Comparison of ENCODE assay signal across 17 cellular contexts in genomic region chr7:90910136-90910535, GRCh38.
A peak's percentile ranks its signal among the peaks of the same experiment; 100 is the strongest.
DNase-seq lines count a peak whose midpoint lies in the region; TF ChIP-seq lines count a peak whose summit lies in the region.
"Had no signal": no experiment of that assay in that cellular context is flagged by ENCODE, and none has a peak within 500 bp of the region (broad histone marks: within the 10 kb centered on the region; RNA-seq: fewer than 3 reads in every experiment).

No MANE protein-coding gene starts in this region.

- H3K27me3 ChIP-seq in tibial nerve: no peaks in the 10 kb centered on the region

- H3K9me3 ChIP-seq in tibial nerve: no peaks in the 10 kb centered on the region
- H3K9me3 ChIP-seq: Caco-2 had no signal

- TF ChIP-seq CTCF in RWPE1 (conservative IDR thresholded peaks at IDR 0.05; ENCODE audit: low read depth) (no peak), epithelial cell of esophagus (IDR thresholded peaks at IDR 0.05; ENCODE audit: insufficient read depth, low read depth, low read length, missing control alignments) (no peak), tibial nerve (IDR thresholded peaks at IDR 0.05) (no peak)

- POLR2A ChIA-PET in RWPE1 (lab: Yijun Ruan, JAX; ENCODE audit: low non-redundant PET): no interaction called here

- CTCF ChIA-PET in RWPE1 (lab: Yijun Ruan, JAX): no interaction called here

- H3K27ac ChIP-seq in RWPE1: no peak overlapping the region
- no peak overlapping the region for H3K27ac ChIP-seq in tibial nerve
- H3K27ac ChIP-seq: PC-9 had no signal

- H3K36me3 ChIP-seq in tibial nerve: no peaks in the 10 kb centered on the region

- no peaks in the 10 kb centered on the region for H3K4me1 ChIP-seq in tibial nerve
- H3K4me1 ChIP-seq: Caco-2 had no signal

- H3K4me3 ChIP-seq in epithelial cell of esophagus (ENCODE audit: low read length) (no peak overlapping the region), tibial nerve (no peak overlapping the region)
- H3K4me3 ChIP-seq: GM23338, PC-9 had no signal

- no peak for TF ChIP-seq POLR2A in tibial nerve (IDR thresholded peaks at IDR 0.05)

- DNase-seq in HCEC 1CT: peak; percentile 60
- peak; percentile 9 for DNase-seq in RWPE1 (ENCODE audit: low spot score)
- peak; percentile 48 for DNase-seq in epithelial cell of esophagus (ENCODE audit: low read depth)
- DNase-seq in tibial nerve (ENCODE audit: low spot score in 2 of 2): no peak
- DNase-seq in cerebellar nuclear complex (lab: John Stamatoyannopoulos, UW): no peak
- DNase-seq in LoVo (ENCODE audit: low spot score): no peak
- DNase-seq in DMS53 (lab: John Stamatoyannopoulos, UW): no peak
- DNase-seq: Caco-2; CD4-positive, CD25-positive, alpha-beta regulatory T cell; DMS153; KBM-7; NCI-H1048; NCI-H345; NK-92 treated with Interleukin-12 subunit alpha and Interleukin-12 subunit beta, amount 100 ng/mL, for 24 hours; PC-9; T-cell had no signal

- WGBS in tibial nerve, 2 donors: 94 to 97% methylated on average over 4 of the region's 4 CpGs

- TF ChIP-seq EP300 in tibial nerve (IDR thresholded peaks at IDR 0.05): no peak

Comparison
In these comparisons a context has a peak if more than half of its experiments do, and no peak if none do; other contexts are left out.
1. DNase-seq: peak in HCEC 1CT (single experiment), RWPE1 (single experiment) and epithelial cell of esophagus (single experiment); none in tibial nerve (0 of 2), cerebellar nuclear complex (0 of 2), LoVo (single experiment) and DMS53 (single experiment).